Comparison of ENCODE assay signal across 8 cellular contexts in genomic region chr3:188950832-188951489, GRCh38.
DNase-seq lines count a peak whose midpoint lies in the region; TF ChIP-seq lines count a peak whose summit lies in the region.

No MANE protein-coding gene starts in this region.

- H3K36me3 Mint-ChIP-seq in activated CD4-positive, alpha-beta T cell treated with anti-CD3 and anti-CD28 coated beads, Interleukin-2, amount 10 ng/mL, durations not matched to agents 24 days and 14 days (ENCODE audit: low read depth) = no peaks in the 10 kb centered on the region

- H3K9me3 Mint-ChIP-seq in activated CD4-positive, alpha-beta T cell treated with anti-CD3 and anti-CD28 coated beads, Interleukin-2, amount 10 ng/mL, durations not matched to agents 24 days and 14 days = no peaks in the 10 kb centered on the region

- peak overlapping the region; percentile 42 for H3K27ac Mint-ChIP-seq in activated CD4-positive, alpha-beta T cell treated with anti-CD3 and anti-CD28 coated beads, Interleukin-2, amount 10 ng/mL, durations not matched to agents 24 days and 14 days

- intact Hi-C loops in activated CD4-positive, alpha-beta T cell treated with anti-CD3 and anti-CD28 coated beads, Interleukin-2, amount 10 ng/mL, durations not matched to agents 24 days and 14 days (cut with micrococcal nuclease) = loop anchor here (1.0 to 10.0 kb wide), 9 partner anchors 34 to 1034 kb away; partner anchors contain the start of gene LPP

- peaks cover 5% of the 10 kb centered on the region for H3K27me3 Mint-ChIP-seq in activated CD4-positive, alpha-beta T cell treated with anti-CD3 and anti-CD28 coated beads, Interleukin-2, amount 10 ng/mL, durations not matched to agents 24 days and 14 days

- H3K4me3 ChIP-seq in HFF-Myc (replicated peaks; ENCODE audit: low read depth, low read length) = no peak overlapping the region
- H3K4me3 ChIP-seq in fibroblast of pulmonary artery (replicated peaks; ENCODE audit: low read depth, low read length) = no peak overlapping the region
- H3K4me3 ChIP-seq in skeletal muscle cell (ENCODE audit: low read depth, low read length) = no peak overlapping the region

- peaks cover 27% of the 10 kb centered on the region for H3K4me1 Mint-ChIP-seq in activated CD4-positive, alpha-beta T cell treated with anti-CD3 and anti-CD28 coated beads, Interleukin-2, amount 10 ng/mL, durations not matched to agents 24 days and 14 days

- no peak for TF ChIP-seq CTCF in HFF-Myc (IDR thresholded peaks at IDR 0.05; ENCODE audit: low read depth, low read length, missing control alignments)
- TF ChIP-seq CTCF in fibroblast of pulmonary artery (IDR thresholded peaks at IDR 0.05; ENCODE audit: low read length, missing control alignments) = no peak

- DNase-seq in HFF-Myc (ENCODE audit: extremely low read depth, low read depth) (peak; percentile 88), fibroblast of pulmonary artery (ENCODE audit: low read depth) (peak; percentile 99), skeletal muscle cell (ENCODE audit: low read depth) (peak; percentile 98), NCI-H524 treated with DMSO at 0.1 percent for 48 hours (lab: John Stamatoyannopoulos, UW) (no peak), DMS153 (lab: John Stamatoyannopoulos, UW) (no peak), COR-L47 (lab: John Stamatoyannopoulos, UW) (no peak), NCI-H1092 (lab: John Stamatoyannopoulos, UW) (no peak)
- no peak for DNase-seq in activated CD4-positive, alpha-beta T cell treated with anti-CD3 and anti-CD28 coated beads, Interleukin-2, amount 10 ng/mL, durations not matched to agents 24 days and 14 days

- H3K4me3 Mint-ChIP-seq in activated CD4-positive, alpha-beta T cell treated with anti-CD3 and anti-CD28 coated beads, Interleukin-2, amount 10 ng/mL, durations not matched to agents 24 days and 14 days = no peak overlapping the region

Comparison
In these comparisons a context has a peak if more than half of its experiments do, and no peak if none do; other contexts are left out.
1. DNase-seq: peak in HFF-Myc (single experiment), fibroblast of pulmonary artery (single experiment) and skeletal muscle cell (single experiment); none in activated CD4-positive, alpha-beta T cell treated with anti-CD3 and anti-CD28 coated beads, Interleukin-2, amount 10 ng/mL, durations not matched to agents 24 days and 14 days (single experiment), NCI-H524 treated with DMSO at 0.1 percent for 48 hours (single experiment), DMS153 (single experiment), COR-L47 (single experiment) and NCI-H1092 (single experiment).